9 cellular contexts compared by ENCODE assay signal in the genomic region with DNA sequence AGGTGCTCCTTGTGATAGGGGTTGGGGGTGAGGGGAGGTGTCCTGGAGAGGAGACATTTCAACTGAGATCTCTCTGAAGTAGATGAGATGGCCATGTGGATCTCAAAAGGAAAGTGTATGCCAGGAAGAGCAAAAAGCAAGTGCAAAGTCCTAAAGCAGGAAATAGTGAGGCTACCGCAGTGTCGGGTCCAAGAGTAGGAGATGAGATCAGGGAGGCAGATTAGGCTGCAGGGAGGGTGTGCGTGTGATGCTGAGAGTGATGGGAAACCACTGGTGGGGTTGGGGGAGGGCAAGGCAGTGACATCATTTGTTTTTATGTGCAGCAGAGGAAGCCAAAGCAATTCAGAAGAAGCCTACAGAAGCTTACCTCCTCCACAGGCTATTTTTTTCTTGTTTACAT. TPM values are rescaled to one million over a fixed set of nuclear protein-coding genes. Genes with fewer than 3 reads are reported as not detected.
DNase-seq lines count a peak whose midpoint lies in the region; FAIRE-seq lines count a peak whose summit lies in the region.
"Had no signal": no experiment of that assay in that cellular context is flagged by ENCODE, and none has a peak within 500 bp of the region (broad histone marks: within the 10 kb centered on the region; RNA-seq: fewer than 3 reads in every experiment).

No MANE protein-coding gene starts in this region.

- no peaks in the 10 kb centered on the region for H3K9me3 ChIP-seq in SJSA1 (replicated peaks)
- H3K9me3 ChIP-seq in trophoblast cell (ENCODE audit: insufficient read depth, low read depth, low read length): no peaks in the 10 kb centered on the region
- H3K9me3 ChIP-seq: neutrophil had no signal

- no peak overlapping the region for H3K23ac ChIP-seq in trophoblast cell (ENCODE audit: low read length)

- H2BK12ac ChIP-seq in trophoblast cell (ENCODE audit: low read length): peak overlapping the region; percentile 21

- FAIRE-seq in GM19239 (lab: Jason Lieb, UNC): peak; percentile 64

- H3K4me1 ChIP-seq in SJSA1 (replicated peaks): peaks cover 63% of the 10 kb centered on the region
- peaks cover 16 to 21% of the 10 kb centered on the region in 2 experiments for H3K4me1 ChIP-seq in trophoblast cell (ENCODE audit: control insufficient read depth in 1 of 2, insufficient read depth in 2 of 2, low read length in 2 of 2)

- H3K4me3 ChIP-seq in SJSA1 (no peak overlapping the region), trophoblast cell (ENCODE audit: low read depth, low read length) (no peak overlapping the region)

- no peak overlapping the region for H4K91ac ChIP-seq in trophoblast cell (ENCODE audit: low read depth, low read length)

- no peak overlapping the region for H2BK120ac ChIP-seq in trophoblast cell (ENCODE audit: insufficient read depth, low read length, poor library complexity)

- no peaks in the 10 kb centered on the region for H3K27me3 ChIP-seq in SJSA1 (replicated peaks)
- H3K27me3 ChIP-seq in trophoblast cell (ENCODE audit: insufficient read depth, low read length): no peaks in the 10 kb centered on the region
- H3K27me3 ChIP-seq: neutrophil had no signal

- H3K14ac ChIP-seq in trophoblast cell (ENCODE audit: low read length): no peak overlapping the region

- no peak overlapping the region for H4K12ac ChIP-seq in trophoblast cell (ENCODE audit: low read depth, low read length)

- H2AFZ ChIP-seq in trophoblast cell (ENCODE audit: insufficient read depth, low read length, poor library complexity): no peak overlapping the region

- H3K36me3 ChIP-seq in SJSA1 (no peaks in the 10 kb centered on the region), trophoblast cell (ENCODE audit: control insufficient read depth in 1 of 2, insufficient read depth in 2 of 2, low read length in 2 of 2) (no peaks in the 10 kb centered on the region)
- H3K36me3 ChIP-seq: neutrophil had no signal

- H3K4ac ChIP-seq in trophoblast cell (ENCODE audit: low read depth, low read length): no peak overlapping the region

- H3K27ac ChIP-seq in SJSA1 (peak overlapping the region; percentile 98), trophoblast cell (ENCODE audit: low read depth, low read length) (no peak overlapping the region)
- H3K27ac ChIP-seq: neutrophil had no signal

- H2AK5ac ChIP-seq in trophoblast cell (ENCODE audit: low read length): no peak overlapping the region

- DNase-seq in GM19239 (ENCODE audit: insufficient read length, low spot score): no peak
- DNase-seq in SJSA1 (ENCODE audit: low read depth in 1 of 2, low spot score in 2 of 2): peak; percentile 92
- DNase-seq in amniotic epithelial cell (ENCODE audit: low read depth): peak; percentile 86
- DNase-seq in trophoblast cell: no peak
- no peak for DNase-seq in NCI-H1417 (lab: John Stamatoyannopoulos, UW)
- DNase-seq in NCI-H774 (lab: John Stamatoyannopoulos, UW): no peak
- DNase-seq in NCI-H1092 treated with DMSO at 0.1 percent for 48 hours (lab: John Stamatoyannopoulos, UW): no peak
- DNase-seq in middle frontal gyrus (ENCODE audit: extremely low spot score, low spot score): no peak

- no peak overlapping the region for H2BK5ac ChIP-seq in trophoblast cell (ENCODE audit: low read depth, low read length, poor library complexity)

- no peak overlapping the region for H3K4me2 ChIP-seq in trophoblast cell (ENCODE audit: low read length)

- H3K79me1 ChIP-seq in trophoblast cell (ENCODE audit: low read length): peaks cover 15% of the 10 kb centered on the region

- no CpG with 5 or more reads among the region's 3 CpGs for WGBS in trophoblast cell (ENCODE audit: extremely low coverage, insufficient coverage, insufficient read length)

- H3K18ac ChIP-seq in trophoblast cell (ENCODE audit: low read length): no peak overlapping the region

- no peak overlapping the region for H4K8ac ChIP-seq in trophoblast cell (ENCODE audit: low read depth, low read length)

- no peaks in the 10 kb centered on the region for H3K79me2 ChIP-seq in trophoblast cell (ENCODE audit: control insufficient read depth, insufficient read depth, low read length, poor library complexity)

- no peak overlapping the region for H3K9ac ChIP-seq in trophoblast cell (ENCODE audit: low read length)

RNA-seq across cellular contexts. Expression of gene CDH13, which starts 28.5 kb away (rescaled TPM):
- total RNA-seq in SJSA1 (2014; rRNA removed; shearing (Covaris generic)): 60.7 and 62.5 TPM in 2 replicates
- 11.5 and 11.7 TPM in 2 replicates for polyA plus RNA-seq in trophoblast cell (2013)

Comparison
In these comparisons a context has a peak if more than half of its experiments do, and no peak if none do; other contexts are left out.
1. DNase-seq: peak in SJSA1 (2 of 2) and amniotic epithelial cell (single experiment); none in GM19239 (single experiment), trophoblast cell (0 of 2), NCI-H1417 (0 of 3), NCI-H774 (single experiment), NCI-H1092 treated with DMSO at 0.1 percent for 48 hours (single experiment) and middle frontal gyrus (single experiment).